In genomic region chr9:99582768-99583167, GRCh38 we compare ENCODE assay signal across 16 cellular contexts.
"Had no signal": no experiment of that assay in that cellular context is flagged by ENCODE, and none has a peak within 500 bp of the region (broad histone marks: within the 10 kb centered on the region; RNA-seq: fewer than 3 reads in every experiment).

No MANE protein-coding gene starts in this region.

- H3K4me1 Mint-ChIP-seq: activated CD4-positive, alpha-beta T cell treated with anti-CD3 and anti-CD28 coated beads, Interleukin-2, amount 10 ng/mL, durations not matched to agents 7 days and 5 days had no signal

- H3K27me3 ChIP-seq: adrenal gland, colonic mucosa, gastroesophageal sphincter, sigmoid colon, testis had no signal

- H3K4me3 ChIP-seq: adrenal gland, colonic mucosa, gastroesophageal sphincter, sigmoid colon, testis had no signal

- DNase-seq: activated CD4-positive, alpha-beta T cell treated with anti-CD3 and anti-CD28 coated beads, Interleukin-2, amount 10 ng/mL, durations not matched to agents 7 days and 5 days; activated CD4-positive, CD25-positive, alpha-beta regulatory T cell; activated naive CD4-positive, alpha-beta T cell treated with anti-CD3 and anti-CD28 coated beads, Interleukin-2, amount 50 U/mL, for 16 hours; adrenal gland; caudate nucleus; colonic mucosa; effector CD4-positive, alpha-beta T cell; islet precursor cell; sigmoid colon; stimulated activated CD4-positive, alpha-beta T cell treated with anti-CD3 and anti-CD28 coated beads, Interleukin-2, amount 100 ng/mL, for 24 hours; stimulated activated naive CD8-positive, alpha-beta T cell treated with anti-CD3 and anti-CD28 coated beads, Interleukin-15, Interleukin-2, amounts not matched to agents 100 U/mL and 50 U/mL, for 24 hours; testis had no signal

- H3K9me3 Mint-ChIP-seq: activated CD4-positive, alpha-beta T cell treated with anti-CD3 and anti-CD28 coated beads, Interleukin-2, amount 10 ng/mL, durations not matched to agents 7 days and 5 days; activated T-helper 2 cell treated with anti-CD3 and anti-CD28 coated beads, Interferon-gamma antibody, Interleukin-2, Interleukin-4, amounts not matched to agents 10 μg/mL and 5 μg/mL and 100 μg/mL, durations not matched to agents 14 hours and 24 hours and 36 hours had no signal

- H3K27ac Mint-ChIP-seq: activated CD4-positive, alpha-beta T cell treated with anti-CD3 and anti-CD28 coated beads, Interleukin-2, amount 10 ng/mL, durations not matched to agents 7 days and 5 days; activated T-helper 2 cell treated with anti-CD3 and anti-CD28 coated beads, Interferon-gamma antibody, Interleukin-2, Interleukin-4, amounts not matched to agents 10 μg/mL and 5 μg/mL and 100 μg/mL, durations not matched to agents 14 hours and 24 hours and 36 hours had no signal

- H3K4me1 ChIP-seq: adrenal gland, colonic mucosa, gastroesophageal sphincter, sigmoid colon, testis had no signal

- H3K36me3 ChIP-seq: adrenal gland, colonic mucosa, gastroesophageal sphincter, sigmoid colon had no signal

- FAIRE-seq: TTC549 had no signal

- H3K9me3 ChIP-seq: adrenal gland, colonic mucosa, gastroesophageal sphincter, testis had no signal

- H3K27ac ChIP-seq: adrenal gland, colonic mucosa, gastroesophageal sphincter, sigmoid colon, testis had no signal

- H3K4me3 Mint-ChIP-seq: activated CD4-positive, alpha-beta T cell treated with anti-CD3 and anti-CD28 coated beads, Interleukin-2, amount 10 ng/mL, durations not matched to agents 7 days and 5 days had no signal

- ATAC-seq: gastroesophageal sphincter; left lobe of liver; stimulated activated naive CD8-positive, alpha-beta T cell treated with anti-CD3 and anti-CD28 coated beads, Interleukin-15, Interleukin-2, amounts not matched to agents 100 U/mL and 50 U/mL, for 24 hours had no signal
